16 cellular contexts compared by ENCODE assay signal in genomic region chr2:160956243-160956802, GRCh38.
DNase-seq lines count a peak whose midpoint lies in the region; ATAC-seq and TF ChIP-seq lines count a peak whose summit lies in the region.
"Had no signal": no experiment of that assay in that cellular context is flagged by ENCODE, and none has a peak within 500 bp of the region (broad histone marks: within the 10 kb centered on the region; RNA-seq: fewer than 3 reads in every experiment).

No MANE protein-coding gene starts in this region.

- 65% methylated on average over 6 of the region's 6 CpGs for WGBS in right cardiac atrium

- no peaks in the 10 kb centered on the region for H3K79me2 ChIP-seq in Loucy (ENCODE audit: insufficient read depth, low read length)
- H3K79me2 ChIP-seq: hepatocyte had no signal

- DNase-seq in colonic mucosa: peak; percentile 24
- peak in 2 of 3 donors; percentile 59 to 64 for DNase-seq in right cardiac atrium
- no peak for DNase-seq in COLO829 (ENCODE audit: low spot score)
- no peak for DNase-seq in NCI-H187 treated with DMSO at 0.1 percent for 48 hours (lab: John Stamatoyannopoulos, UW)
- DNase-seq in NCI-H526 treated with DMSO at 0.1 percent for 48 hours (lab: John Stamatoyannopoulos, UW): no peak
- DNase-seq: activated CD4-positive, CD25-positive, alpha-beta regulatory T cell treated with anti-CD3 and anti-CD28 coated beads, Interleukin-2, amount 50 U/mL, for 72 hours; activated T-cell treated with anti-CD3 and anti-CD28 coated beads for 4 hours; effector memory CD8-positive, alpha-beta T cell; EL; occipital lobe had no signal

- no peaks in the 10 kb centered on the region for H3K9me2 ChIP-seq in Loucy (replicated peaks; ENCODE audit: low read depth, low read length)

- peaks cover 35% of the 10 kb centered on the region for H3K4me1 ChIP-seq in Loucy (ENCODE audit: insufficient read depth, low read length, poor library complexity, severe bottlenecking)
- no peaks in the 10 kb centered on the region for H3K4me1 ChIP-seq in colonic mucosa
- peaks cover 4% of the 10 kb centered on the region for H3K4me1 ChIP-seq in right cardiac atrium (ENCODE audit: control insufficient read depth, insufficient read depth, low read length)
- H3K4me1 ChIP-seq in subcutaneous abdominal adipose tissue (ENCODE audit: control insufficient read depth in 5 of 5, insufficient read depth in 5 of 5, low read length in 5 of 5): peaks cover 1 to 38% (median 28%) of the 10 kb centered on the region in 5 donors
- H3K4me1 ChIP-seq: BLaER1 had no signal

- no peaks in the 10 kb centered on the region for H4K20me1 ChIP-seq in Loucy (ENCODE audit: insufficient read depth, low read length, poor library complexity, severe bottlenecking)
- H4K20me1 ChIP-seq: BLaER1 had no signal

- no peaks in the 10 kb centered on the region for H3K27me3 ChIP-seq in Loucy (ENCODE audit: insufficient read depth, low read length, poor library complexity, severe bottlenecking)
- H3K27me3 ChIP-seq in colonic mucosa: no peaks in the 10 kb centered on the region
- no peaks in the 10 kb centered on the region for H3K27me3 ChIP-seq in right cardiac atrium (ENCODE audit: control insufficient read depth, insufficient read depth)
- no peaks in the 10 kb centered on the region for H3K27me3 ChIP-seq in subcutaneous abdominal adipose tissue (ENCODE audit: control insufficient read depth in 5 of 5, insufficient read depth in 4 of 5, low read length in 5 of 5)
- H3K27me3 ChIP-seq: BLaER1, hepatocyte had no signal

- ATAC-seq in right cardiac atrium (peak; percentile 79 to 88), HG03139 (IDR thresholded peaks at IDR 0.05; ENCODE audit: unreplicated experiment) (no peak)
- ATAC-seq: effector memory CD8-positive, alpha-beta T cell had no signal

- H3K36me3 ChIP-seq in Loucy (ENCODE audit: insufficient read depth, low read length): no peaks in the 10 kb centered on the region
- no peaks in the 10 kb centered on the region for H3K36me3 ChIP-seq in colonic mucosa
- no peaks in the 10 kb centered on the region for H3K36me3 ChIP-seq in subcutaneous abdominal adipose tissue (ENCODE audit: control insufficient read depth in 5 of 5, insufficient read depth in 5 of 5, low read length in 5 of 5)
- H3K36me3 ChIP-seq: BLaER1 had no signal

- H3K9me3 ChIP-seq in Loucy (ENCODE audit: insufficient read depth, low read depth, low read length) (no peaks in the 10 kb centered on the region), colonic mucosa (no peaks in the 10 kb centered on the region), right cardiac atrium (ENCODE audit: control insufficient read depth, low read length) (no peaks in the 10 kb centered on the region), subcutaneous abdominal adipose tissue (ENCODE audit: control insufficient read depth in 5 of 5, low read length in 5 of 5) (no peaks in the 10 kb centered on the region)
- H3K9me3 ChIP-seq: BLaER1 had no signal

- no peaks in the 10 kb centered on the region; the same call in 1 of the 2 replicates for H3F3A ChIP-seq in Loucy (ENCODE audit: low read depth)

- no peak overlapping the region for H2AFZ ChIP-seq in Loucy (ENCODE audit: low read length)
- H2AFZ ChIP-seq: hepatocyte had no signal

- H3K4me3 ChIP-seq in Loucy (ENCODE audit: low read length, poor library complexity, severe bottlenecking) (no peak overlapping the region), colonic mucosa (no peak overlapping the region), right cardiac atrium (ENCODE audit: low read length) (no peak overlapping the region), subcutaneous abdominal adipose tissue (ENCODE audit: low read depth in 1 of 5, low read length in 5 of 5) (no peak overlapping the region)
- H3K4me3 ChIP-seq: BLaER1, hepatocyte had no signal

- intact Hi-C loops in colonic mucosa (cut with DNase I): no loop called here
- intact Hi-C loops in right cardiac atrium (cut with DNase I): loop anchor here in 1 of 4 donors (10.0 kb wide), 1 partner anchor 72 kb away; no protein-coding TSS in a partner anchor

- no peak for TF ChIP-seq CTCF in Loucy (conservative IDR thresholded peaks at IDR 0.05; ENCODE audit: low read length)
- no peak for TF ChIP-seq CTCF in colonic mucosa (IDR thresholded peaks at IDR 0.05)

- peak overlapping the region; percentile 25 for H3K4me2 ChIP-seq in Loucy (ENCODE audit: low read depth, low read length, poor library complexity, severe bottlenecking)
- H3K4me2 ChIP-seq: BLaER1, hepatocyte had no signal

- H3K9ac ChIP-seq in Loucy (ENCODE audit: low read depth, low read length, poor library complexity, severe bottlenecking): no peak overlapping the region
- H3K9ac ChIP-seq in colonic mucosa (ENCODE audit: low read depth in 2 of 2, low read length in 2 of 2): no peak overlapping the region
- no peak overlapping the region for H3K9ac ChIP-seq in subcutaneous abdominal adipose tissue (ENCODE audit: low read length in 5 of 5)
- H3K9ac ChIP-seq: BLaER1 had no signal

- no peak overlapping the region for H3K27ac ChIP-seq in colonic mucosa
- H3K27ac ChIP-seq in right cardiac atrium (ENCODE audit: low read length): peak overlapping the region; percentile 70
- peak overlapping the region; percentile 66 for H3K27ac ChIP-seq in subcutaneous abdominal adipose tissue (ENCODE audit: low read depth, low read length)
- H3K27ac ChIP-seq: BLaER1, hepatocyte, HL-60 had no signal

Comparison
In these comparisons a context has a peak if more than half of its experiments do, and no peak if none do; other contexts are left out.
1. DNase-seq: peak in colonic mucosa (single experiment) and right cardiac atrium (2 of 3); none in COLO829 (single experiment), NCI-H187 treated with DMSO at 0.1 percent for 48 hours (single experiment) and NCI-H526 treated with DMSO at 0.1 percent for 48 hours (single experiment).